ENCODE assay signal across 1 cellular context in the genomic region with DNA sequence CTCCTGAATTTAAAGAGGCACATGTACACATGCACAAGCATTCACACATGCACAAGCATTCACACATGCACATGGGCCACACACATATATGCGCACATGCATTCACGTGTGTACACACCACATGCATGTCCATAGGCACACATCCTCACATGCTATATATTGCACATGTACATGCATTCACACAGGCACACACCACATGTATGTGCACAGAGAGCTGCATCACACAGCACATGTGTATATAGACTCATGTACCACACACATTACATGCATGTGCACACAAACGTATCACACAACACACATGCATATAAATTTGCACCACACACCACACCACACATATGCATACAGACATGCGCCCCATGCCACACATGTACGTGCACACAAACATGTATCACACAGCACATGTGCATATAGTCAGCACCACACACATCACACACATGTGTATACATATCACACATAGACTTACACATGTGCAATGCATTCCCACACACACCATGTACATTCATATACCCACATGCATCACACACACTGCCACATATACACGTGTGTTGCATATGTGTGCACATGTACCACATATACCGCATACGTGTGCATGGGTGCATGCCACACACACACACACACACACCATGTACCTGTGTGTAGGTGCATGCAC.
TF ChIP-seq lines count a peak whose summit lies in the region.

No MANE protein-coding gene starts in this region.

TF ChIP-seq in WTC11, 78 proteins besides CTCF, POLR2A, EP300 and RAD21 (continued from another document):
- TF ChIP-seq, protein P1, sequence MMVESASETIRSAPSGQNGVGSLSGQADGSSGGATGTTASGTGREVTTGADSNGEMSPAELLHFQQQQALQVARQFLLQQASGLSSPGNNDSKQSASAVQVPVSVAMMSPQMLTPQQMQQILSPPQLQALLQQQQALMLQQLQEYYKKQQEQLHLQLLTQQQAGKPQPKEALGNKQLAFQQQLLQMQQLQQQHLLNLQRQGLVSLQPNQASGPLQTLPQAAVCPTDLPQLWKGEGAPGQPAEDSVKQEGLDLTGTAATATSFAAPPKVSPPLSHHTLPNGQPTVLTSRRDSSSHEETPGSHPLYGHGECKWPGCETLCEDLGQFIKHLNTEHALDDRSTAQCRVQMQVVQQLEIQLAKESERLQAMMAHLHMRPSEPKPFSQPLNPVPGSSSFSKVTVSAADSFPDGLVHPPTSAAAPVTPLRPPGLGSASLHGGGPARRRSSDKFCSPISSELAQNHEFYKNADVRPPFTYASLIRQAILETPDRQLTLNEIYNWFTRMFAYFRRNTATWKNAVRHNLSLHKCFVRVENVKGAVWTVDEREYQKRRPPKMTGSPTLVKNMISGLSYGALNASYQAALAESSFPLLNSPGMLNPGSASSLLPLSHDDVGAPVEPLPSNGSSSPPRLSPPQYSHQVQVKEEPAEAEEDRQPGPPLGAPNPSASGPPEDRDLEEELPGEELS (CRISPR knock-in tag; IDR thresholded peaks at IDR 0.05), result 0 out of 2 replicates have a peak, but pooled peaks have one; percentile 14
- TF ChIP-seq ZNF121 (CRISPR knock-in tag; IDR thresholded peaks at IDR 0.05), result 0 out of 2 replicates have a peak, but pooled peaks have one; percentile 30
